Comparison of ENCODE assay signal across 8 cellular contexts in the genomic region with DNA sequence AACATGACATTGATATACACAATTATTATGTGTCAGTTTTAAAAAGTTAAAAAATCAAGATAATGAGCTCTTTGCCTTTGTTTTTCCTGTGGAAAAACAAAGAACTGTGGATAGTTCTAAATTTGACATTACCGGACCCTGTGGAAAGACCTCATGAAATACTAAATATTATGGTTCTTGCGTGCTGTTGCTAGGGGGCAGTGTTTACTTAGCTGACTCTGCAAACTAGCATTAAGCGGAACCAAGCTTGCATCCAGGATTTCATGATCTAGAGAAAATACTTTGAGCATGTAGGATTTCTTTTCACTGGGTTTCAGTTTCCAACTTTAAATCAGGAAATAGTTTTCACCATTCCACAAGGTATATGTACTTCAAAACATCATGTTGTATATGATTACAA. TPM values are rescaled to one million over a fixed set of nuclear protein-coding genes. Genes with fewer than 3 reads are reported as not detected.
A peak's percentile ranks its signal among the peaks of the same experiment; 100 is the strongest.
DNase-seq lines count a peak whose midpoint lies in the region; ATAC-seq and TF ChIP-seq lines count a peak whose summit lies in the region.

No MANE protein-coding gene starts in this region.

- peaks cover 6% of the 10 kb centered on the region for H3K9me3 Mint-ChIP-seq in type B pancreatic cell

- H3K27me3 ChIP-seq in hepatocyte, result no peaks in the 10 kb centered on the region

- no peaks in the 10 kb centered on the region for H3K36me3 ChIP-seq in hepatocyte (replicated peaks; ENCODE audit: insufficient read depth, low read depth)

- DNase-seq in DMS114 treated with DMSO at 0.1 percent for 48 hours (lab: John Stamatoyannopoulos, UW; ENCODE audit: unreplicated experiment) (peak; percentile 67), HFF-Myc (ENCODE audit: extremely low read depth, low read depth) (peak; percentile 35), NCI-H345 (lab: John Stamatoyannopoulos, UW) (peak; percentile 41), amniotic stem cell (lab: John Stamatoyannopoulos, UW) (peak; percentile 30), hepatocyte (ENCODE audit: low spot score) (peak; percentile 61), type B pancreatic cell (ENCODE audit: extremely low spot score, unreplicated experiment) (no peak), islet precursor cell (no peak)

- WGBS in hepatocyte (ENCODE audit: low lambda C conversion rate, missing lambda C conversion rate), result 26% methylated on average over 3 of the region's 3 CpGs

- no peak overlapping the region for H3K27ac Mint-ChIP-seq in type B pancreatic cell

- H3K9me2 ChIP-seq in hepatocyte (replicated peaks; ENCODE audit: insufficient read depth), result no peaks in the 10 kb centered on the region

- H3K4me3 Mint-ChIP-seq in type B pancreatic cell, result no peak overlapping the region

- H3K27ac ChIP-seq in hepatocyte, result no peak overlapping the region

- peak; percentile 48 for TF ChIP-seq CTCF in HFF-Myc (IDR thresholded peaks at IDR 0.05; ENCODE audit: low read depth, low read length, missing control alignments)
- peak; percentile 59 for TF ChIP-seq CTCF in hepatocyte (IDR thresholded peaks at IDR 0.05; ENCODE audit: poor library complexity)
- peak; percentile 74 for TF ChIP-seq CTCF in type B pancreatic cell (conservative IDR thresholded peaks at IDR 0.05)

- H3K4me1 ChIP-seq in hepatocyte (ENCODE audit: insufficient read depth), result no peaks in the 10 kb centered on the region

- H3K27me3 Mint-ChIP-seq in type B pancreatic cell, result no peaks in the 10 kb centered on the region

- peaks cover 6% of the 10 kb centered on the region for H3K4me1 Mint-ChIP-seq in type B pancreatic cell (ENCODE audit: unreplicated experiment)

- H3K9me3 ChIP-seq in hepatocyte (ENCODE audit: low read depth), result no peaks in the 10 kb centered on the region

- no peak overlapping the region for H3K4me2 ChIP-seq in hepatocyte

- no peaks in the 10 kb centered on the region for H4K20me1 ChIP-seq in hepatocyte (ENCODE audit: insufficient read depth, poor library complexity, severe bottlenecking)

- H3K36me3 Mint-ChIP-seq in type B pancreatic cell, result peaks cover 5% of the 10 kb centered on the region

- no peaks in the 10 kb centered on the region for H3K79me2 ChIP-seq in hepatocyte

- H3K4me3 ChIP-seq in HFF-Myc (replicated peaks; ENCODE audit: low read depth, low read length) (no peak overlapping the region), hepatocyte (no peak overlapping the region)

- ATAC-seq in HG02973 (IDR thresholded peaks at IDR 0.05; ENCODE audit: unreplicated experiment), result no peak

- no peak overlapping the region for H2AFZ ChIP-seq in hepatocyte

RNA-seq across cellular contexts. Expression of a gene that starts 33.6 kb away (rescaled TPM):
- 3.8 and 5.9 TPM in 2 replicates for total RNA-seq in hepatocyte
- 1.5 and 2.2 TPM in 2 replicates for polyA plus RNA-seq in hepatocyte
- 6.4 and 13.0 TPM in 2 replicates for total RNA-seq in type B pancreatic cell (ENCODE audit: low replicate concordance)

Comparison
In these comparisons a context has a peak if more than half of its experiments do, and no peak if none do; other contexts are left out.
1. DNase-seq: peak in DMS114 treated with DMSO at 0.1 percent for 48 hours (single experiment), HFF-Myc (single experiment), NCI-H345 (single experiment), amniotic stem cell (single experiment) and hepatocyte (single experiment); none in type B pancreatic cell (single experiment) and islet precursor cell (single experiment).
2. Peak in every context shown above with its lines, with median percentiles within 50 percentile points of each other: CTCF ChIP-seq.